In the genomic region with DNA sequence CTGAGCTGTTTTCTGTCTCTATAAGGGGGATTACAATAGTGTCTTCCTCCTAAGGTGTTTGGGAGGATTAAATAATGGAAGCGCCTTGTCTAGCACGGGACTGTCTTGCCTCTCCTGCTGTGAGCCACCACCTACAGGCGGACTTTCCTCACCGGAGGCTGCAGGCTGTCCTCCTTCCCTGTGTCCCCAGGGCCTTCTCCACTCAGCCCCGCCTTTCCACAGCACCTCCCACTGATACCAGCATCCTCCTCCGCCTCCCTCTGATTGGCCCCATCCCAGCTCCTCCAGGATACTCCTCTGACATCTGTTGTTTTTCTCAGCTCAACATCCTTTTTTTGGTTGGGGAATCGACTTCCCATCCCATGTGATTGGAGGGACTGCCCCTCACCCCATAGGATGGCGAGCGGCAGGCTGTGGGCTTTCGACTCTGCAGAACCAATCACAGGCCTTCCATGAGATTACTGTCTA, we compare ENCODE assay signal across 2 cellular contexts.
TF ChIP-seq lines count a peak whose summit lies in the region.

No MANE protein-coding gene starts in this region.

TF ChIP-seq in SK-N-SH treated with all-trans-retinoic acid at 6 μM for 48 hours, 23 proteins besides CTCF, POLR2A, EP300 and RAD21:
- TF ChIP-seq ZNF70 (CRISPR knock-in tag; IDR thresholded peaks at IDR 0.05) (no peak), BACH2 (CRISPR knock-in tag; IDR thresholded peaks at IDR 0.05; ENCODE audit: borderline replicate concordance) (no peak), TOX (CRISPR knock-in tag; IDR thresholded peaks at IDR 0.05; ENCODE audit: borderline replicate concordance) (no peak), OSR1 (CRISPR knock-in tag; IDR thresholded peaks at IDR 0.05) (no peak), ZC3H10 (CRISPR knock-in tag; IDR thresholded peaks at IDR 0.05) (0 out of 2 replicates have a peak, but pooled peaks have one; percentile 1), CSDC2 (CRISPR knock-in tag; IDR thresholded peaks at IDR 0.05) (0 out of 2 replicates have a peak, but pooled peaks have one; percentile 11), ZFP30 (CRISPR knock-in tag; IDR thresholded peaks at IDR 0.05) (no peak), ZFP3 (CRISPR knock-in tag; IDR thresholded peaks at IDR 0.05) (no peak), ARNTL (CRISPR knock-in tag; IDR thresholded peaks at IDR 0.05; ENCODE audit: borderline replicate concordance, low read depth) (no peak), ZNF8 (CRISPR knock-in tag; IDR thresholded peaks at IDR 0.05) (no peak), TCF4 (CRISPR knock-in tag; IDR thresholded peaks at IDR 0.05; ENCODE audit: borderline replicate concordance) (no peak)
- TF ChIP-seq, protein P1, sequence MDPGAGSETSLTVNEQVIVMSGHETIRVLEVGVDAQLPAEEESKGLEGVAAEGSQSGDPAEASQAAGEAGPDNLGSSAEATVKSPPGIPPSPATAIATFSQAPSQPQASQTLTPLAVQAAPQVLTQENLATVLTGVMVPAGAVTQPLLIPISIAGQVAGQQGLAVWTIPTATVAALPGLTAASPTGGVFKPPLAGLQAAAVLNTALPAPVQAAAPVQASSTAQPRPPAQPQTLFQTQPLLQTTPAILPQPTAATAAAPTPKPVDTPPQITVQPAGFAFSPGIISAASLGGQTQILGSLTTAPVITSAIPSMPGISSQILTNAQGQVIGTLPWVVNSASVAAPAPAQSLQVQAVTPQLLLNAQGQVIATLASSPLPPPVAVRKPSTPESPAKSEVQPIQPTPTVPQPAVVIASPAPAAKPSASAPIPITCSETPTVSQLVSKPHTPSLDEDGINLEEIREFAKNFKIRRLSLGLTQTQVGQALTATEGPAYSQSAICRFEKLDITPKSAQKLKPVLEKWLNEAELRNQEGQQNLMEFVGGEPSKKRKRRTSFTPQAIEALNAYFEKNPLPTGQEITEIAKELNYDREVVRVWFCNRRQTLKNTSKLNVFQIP (CRISPR knock-in tag; IDR thresholded peaks at IDR 0.05; ENCODE audit: borderline replicate concordance, low read depth) = no peak
- TF ChIP-seq, protein P2, sequence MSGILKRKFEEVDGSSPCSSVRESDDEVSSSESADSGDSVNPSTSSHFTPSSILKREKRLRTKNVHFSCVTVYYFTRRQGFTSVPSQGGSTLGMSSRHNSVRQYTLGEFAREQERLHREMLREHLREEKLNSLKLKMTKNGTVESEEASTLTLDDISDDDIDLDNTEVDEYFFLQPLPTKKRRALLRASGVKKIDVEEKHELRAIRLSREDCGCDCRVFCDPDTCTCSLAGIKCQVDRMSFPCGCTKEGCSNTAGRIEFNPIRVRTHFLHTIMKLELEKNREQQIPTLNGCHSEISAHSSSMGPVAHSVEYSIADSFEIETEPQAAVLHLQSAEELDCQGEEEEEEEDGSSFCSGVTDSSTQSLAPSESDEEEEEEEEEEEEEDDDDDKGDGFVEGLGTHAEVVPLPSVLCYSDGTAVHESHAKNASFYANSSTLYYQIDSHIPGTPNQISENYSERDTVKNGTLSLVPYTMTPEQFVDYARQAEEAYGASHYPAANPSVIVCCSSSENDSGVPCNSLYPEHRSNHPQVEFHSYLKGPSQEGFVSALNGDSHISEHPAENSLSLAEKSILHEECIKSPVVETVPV (CRISPR knock-in tag; IDR thresholded peaks at IDR 0.05) = no peak
- TF ChIP-seq, protein P3, sequence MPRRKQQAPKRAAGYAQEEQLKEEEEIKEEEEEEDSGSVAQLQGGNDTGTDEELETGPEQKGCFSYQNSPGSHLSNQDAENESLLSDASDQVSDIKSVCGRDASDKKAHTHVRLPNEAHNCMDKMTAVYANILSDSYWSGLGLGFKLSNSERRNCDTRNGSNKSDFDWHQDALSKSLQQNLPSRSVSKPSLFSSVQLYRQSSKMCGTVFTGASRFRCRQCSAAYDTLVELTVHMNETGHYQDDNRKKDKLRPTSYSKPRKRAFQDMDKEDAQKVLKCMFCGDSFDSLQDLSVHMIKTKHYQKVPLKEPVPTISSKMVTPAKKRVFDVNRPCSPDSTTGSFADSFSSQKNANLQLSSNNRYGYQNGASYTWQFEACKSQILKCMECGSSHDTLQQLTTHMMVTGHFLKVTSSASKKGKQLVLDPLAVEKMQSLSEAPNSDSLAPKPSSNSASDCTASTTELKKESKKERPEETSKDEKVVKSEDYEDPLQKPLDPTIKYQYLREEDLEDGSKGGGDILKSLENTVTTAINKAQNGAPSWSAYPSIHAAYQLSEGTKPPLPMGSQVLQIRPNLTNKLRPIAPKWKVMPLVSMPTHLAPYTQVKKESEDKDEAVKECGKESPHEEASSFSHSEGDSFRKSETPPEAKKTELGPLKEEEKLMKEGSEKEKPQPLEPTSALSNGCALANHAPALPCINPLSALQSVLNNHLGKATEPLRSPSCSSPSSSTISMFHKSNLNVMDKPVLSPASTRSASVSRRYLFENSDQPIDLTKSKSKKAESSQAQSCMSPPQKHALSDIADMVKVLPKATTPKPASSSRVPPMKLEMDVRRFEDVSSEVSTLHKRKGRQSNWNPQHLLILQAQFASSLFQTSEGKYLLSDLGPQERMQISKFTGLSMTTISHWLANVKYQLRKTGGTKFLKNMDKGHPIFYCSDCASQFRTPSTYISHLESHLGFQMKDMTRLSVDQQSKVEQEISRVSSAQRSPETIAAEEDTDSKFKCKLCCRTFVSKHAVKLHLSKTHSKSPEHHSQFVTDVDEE (CRISPR knock-in tag; IDR thresholded peaks at IDR 0.05) = no peak
- TF ChIP-seq, protein P4, sequence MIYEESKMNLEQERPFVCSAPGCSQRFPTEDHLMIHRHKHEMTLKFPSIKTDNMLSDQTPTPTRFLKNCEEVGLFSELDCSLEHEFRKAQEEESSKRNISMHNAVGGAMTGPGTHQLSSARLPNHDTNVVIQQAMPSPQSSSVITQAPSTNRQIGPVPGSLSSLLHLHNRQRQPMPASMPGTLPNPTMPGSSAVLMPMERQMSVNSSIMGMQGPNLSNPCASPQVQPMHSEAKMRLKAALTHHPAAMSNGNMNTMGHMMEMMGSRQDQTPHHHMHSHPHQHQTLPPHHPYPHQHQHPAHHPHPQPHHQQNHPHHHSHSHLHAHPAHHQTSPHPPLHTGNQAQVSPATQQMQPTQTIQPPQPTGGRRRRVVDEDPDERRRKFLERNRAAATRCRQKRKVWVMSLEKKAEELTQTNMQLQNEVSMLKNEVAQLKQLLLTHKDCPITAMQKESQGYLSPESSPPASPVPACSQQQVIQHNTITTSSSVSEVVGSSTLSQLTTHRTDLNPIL (CRISPR knock-in tag; IDR thresholded peaks at IDR 0.05; ENCODE audit: low read depth) = 0 out of 2 replicates have a peak, but pooled peaks have one; percentile 22
- TF ChIP-seq, protein P5, sequence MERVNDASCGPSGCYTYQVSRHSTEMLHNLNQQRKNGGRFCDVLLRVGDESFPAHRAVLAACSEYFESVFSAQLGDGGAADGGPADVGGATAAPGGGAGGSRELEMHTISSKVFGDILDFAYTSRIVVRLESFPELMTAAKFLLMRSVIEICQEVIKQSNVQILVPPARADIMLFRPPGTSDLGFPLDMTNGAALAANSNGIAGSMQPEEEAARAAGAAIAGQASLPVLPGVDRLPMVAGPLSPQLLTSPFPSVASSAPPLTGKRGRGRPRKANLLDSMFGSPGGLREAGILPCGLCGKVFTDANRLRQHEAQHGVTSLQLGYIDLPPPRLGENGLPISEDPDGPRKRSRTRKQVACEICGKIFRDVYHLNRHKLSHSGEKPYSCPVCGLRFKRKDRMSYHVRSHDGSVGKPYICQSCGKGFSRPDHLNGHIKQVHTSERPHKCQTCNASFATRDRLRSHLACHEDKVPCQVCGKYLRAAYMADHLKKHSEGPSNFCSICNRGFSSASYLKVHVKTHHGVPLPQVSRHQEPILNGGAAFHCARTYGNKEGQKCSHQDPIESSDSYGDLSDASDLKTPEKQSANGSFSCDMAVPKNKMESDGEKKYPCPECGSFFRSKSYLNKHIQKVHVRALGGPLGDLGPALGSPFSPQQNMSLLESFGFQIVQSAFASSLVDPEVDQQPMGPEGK (CRISPR knock-in tag; IDR thresholded peaks at IDR 0.05; ENCODE audit: borderline replicate concordance) = no peak

TF ChIP-seq in K562, 482 proteins besides CTCF, POLR2A, EP300 and RAD21 (continues in another document):
- TF ChIP-seq SMARCA5 (IDR thresholded peaks at IDR 0.05) = 0 out of 2 replicates have a peak, but pooled peaks have one; percentile 71
- TF ChIP-seq, protein P6, sequence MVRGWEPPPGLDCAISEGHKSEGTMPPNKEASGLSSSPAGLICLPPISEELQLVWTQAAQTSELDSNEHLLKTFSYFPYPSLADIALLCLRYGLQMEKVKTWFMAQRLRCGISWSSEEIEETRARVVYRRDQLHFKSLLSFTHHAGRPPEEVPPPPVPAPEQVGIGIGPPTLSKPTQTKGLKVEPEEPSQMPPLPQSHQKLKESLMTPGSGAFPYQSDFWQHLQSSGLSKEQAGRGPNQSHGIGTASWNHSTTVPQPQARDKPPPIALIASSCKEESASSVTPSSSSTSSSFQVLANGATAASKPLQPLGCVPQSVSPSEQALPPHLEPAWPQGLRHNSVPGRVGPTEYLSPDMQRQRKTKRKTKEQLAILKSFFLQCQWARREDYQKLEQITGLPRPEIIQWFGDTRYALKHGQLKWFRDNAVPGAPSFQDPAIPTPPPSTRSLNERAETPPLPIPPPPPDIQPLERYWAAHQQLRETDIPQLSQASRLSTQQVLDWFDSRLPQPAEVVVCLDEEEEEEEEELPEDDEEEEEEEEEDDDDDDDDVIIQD (CRISPR knock-in tag; IDR thresholded peaks at IDR 0.05) = no peak
- TF ChIP-seq HCFC1 (IDR thresholded peaks at IDR 0.05; ENCODE audit: low read depth, low read length) = 0 out of 2 replicates have a peak, but pooled peaks have one; percentile 9
- peak; percentile 64 for TF ChIP-seq EGR1 (conservative IDR thresholded peaks at IDR 0.05)
- peak; percentile 10 for TF ChIP-seq ZFP36 (IDR thresholded peaks at IDR 0.05; ENCODE audit: low read depth, low read length, partially characterized antibody)
- TF ChIP-seq KDM1A (IDR thresholded peaks at IDR 0.05) = peak in 1 of 2 experiments; percentile 4; a peak in 1 of 4 replicates
- 0 out of 2 replicates have a peak, but pooled peaks have one; percentile 3 for TF ChIP-seq MTA1 (IDR thresholded peaks at IDR 0.05; ENCODE audit: borderline replicate concordance)
- peak; percentile 37 for TF ChIP-seq NFYB (IDR thresholded peaks at IDR 0.05; ENCODE audit: extremely low read depth, insufficient read length)
- TF ChIP-seq JUND (IDR thresholded peaks at IDR 0.05; ENCODE audit: borderline replicate concordance, low read depth, low read length) = 0 out of 2 replicates have a peak, but pooled peaks have one; percentile 3
- TF ChIP-seq JUND (tag; IDR thresholded peaks at IDR 0.05; ENCODE audit: borderline replicate concordance, low read depth, low read length) = no peak; the same call in 1 of the 3 replicates
- peak; percentile 45 for TF ChIP-seq BHLHE40 (IDR thresholded peaks at IDR 0.05; ENCODE audit: low read length)
- TF ChIP-seq, protein P7, sequence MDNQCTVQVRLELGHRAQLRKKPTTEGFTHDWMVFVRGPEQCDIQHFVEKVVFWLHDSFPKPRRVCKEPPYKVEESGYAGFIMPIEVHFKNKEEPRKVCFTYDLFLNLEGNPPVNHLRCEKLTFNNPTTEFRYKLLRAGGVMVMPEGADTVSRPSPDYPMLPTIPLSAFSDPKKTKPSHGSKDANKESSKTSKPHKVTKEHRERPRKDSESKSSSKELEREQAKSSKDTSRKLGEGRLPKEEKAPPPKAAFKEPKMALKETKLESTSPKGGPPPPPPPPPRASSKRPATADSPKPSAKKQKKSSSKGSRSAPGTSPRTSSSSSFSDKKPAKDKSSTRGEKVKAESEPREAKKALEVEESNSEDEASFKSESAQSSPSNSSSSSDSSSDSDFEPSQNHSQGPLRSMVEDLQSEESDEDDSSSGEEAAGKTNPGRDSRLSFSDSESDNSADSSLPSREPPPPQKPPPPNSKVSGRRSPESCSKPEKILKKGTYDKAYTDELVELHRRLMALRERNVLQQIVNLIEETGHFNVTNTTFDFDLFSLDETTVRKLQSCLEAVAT (IDR thresholded peaks at IDR 0.05) = no peak
- TF ChIP-seq CHD4 (IDR thresholded peaks at IDR 0.05; ENCODE audit: insufficient read depth, insufficient replicate concordance, low read depth, low read length, poor library complexity, severe bottlenecking) = peak; percentile 20
- TF ChIP-seq MAZ (CRISPR knock-in tag; conservative IDR thresholded peaks at IDR 0.05 in 1 of 2, IDR thresholded peaks at IDR 0.05 in 1 of 2) = peak in 1 of 2 experiments; percentile 4; a peak in 1 of 4 replicates
- no peak for TF ChIP-seq NRF1 (conservative IDR thresholded peaks at IDR 0.05 in 1 of 2, IDR thresholded peaks at IDR 0.05 in 1 of 2)
- 0 out of 2 replicates have a peak, but pooled peaks have one; percentile 30 for TF ChIP-seq GATA2 (CRISPR knock-in tag; IDR thresholded peaks at IDR 0.05)
- TF ChIP-seq SUPT5H (IDR thresholded peaks at IDR 0.05) = peak; percentile 50; the same call in 1 of the 2 replicates
- TF ChIP-seq PHF8 (IDR thresholded peaks at IDR 0.05; ENCODE audit: borderline replicate concordance, low read length) = peak; percentile 42; the same call in 1 of the 2 replicates
- no peak for TF ChIP-seq ZNF146 (CRISPR knock-in tag; IDR thresholded peaks at IDR 0.05; ENCODE audit: unreplicated experiment)
- 0 out of 2 replicates have a peak, but pooled peaks have one; percentile 8 for TF ChIP-seq KLF16 (IDR thresholded peaks at IDR 0.05)
- TF ChIP-seq ZBTB17 (CRISPR knock-in tag; IDR thresholded peaks at IDR 0.05) = 0 out of 2 replicates have a peak, but pooled peaks have one; percentile 17
- TF ChIP-seq CTBP1 (IDR thresholded peaks at IDR 0.05; ENCODE audit: borderline replicate concordance) = peak; percentile 94
- peak; percentile 11 to 18; a peak in 1 of 4 replicates for TF ChIP-seq FOXK2 (conservative IDR thresholded peaks at IDR 0.05 in 1 of 2, IDR thresholded peaks at IDR 0.05 in 1 of 2; ENCODE audit: low read depth in 2 of 2)
- TF ChIP-seq RCOR1 (IDR thresholded peaks at IDR 0.05; ENCODE audit: borderline replicate concordance in 1 of 2, low read depth in 2 of 2, low read length in 2 of 2) = peak; percentile 54 to 95; a peak in 3 of 4 replicates
- peak; percentile 98 for TF ChIP-seq ADNP (tag; IDR thresholded peaks at IDR 0.05)
- TF ChIP-seq GTF2A2 (tag; IDR thresholded peaks at IDR 0.05) = 0 out of 2 replicates have a peak, but pooled peaks have one; percentile 14
- TF ChIP-seq ESRRB (CRISPR knock-in tag; IDR thresholded peaks at IDR 0.05; ENCODE audit: borderline replicate concordance) = no peak
